35 cellular contexts compared by ENCODE assay signal in the genomic region with DNA sequence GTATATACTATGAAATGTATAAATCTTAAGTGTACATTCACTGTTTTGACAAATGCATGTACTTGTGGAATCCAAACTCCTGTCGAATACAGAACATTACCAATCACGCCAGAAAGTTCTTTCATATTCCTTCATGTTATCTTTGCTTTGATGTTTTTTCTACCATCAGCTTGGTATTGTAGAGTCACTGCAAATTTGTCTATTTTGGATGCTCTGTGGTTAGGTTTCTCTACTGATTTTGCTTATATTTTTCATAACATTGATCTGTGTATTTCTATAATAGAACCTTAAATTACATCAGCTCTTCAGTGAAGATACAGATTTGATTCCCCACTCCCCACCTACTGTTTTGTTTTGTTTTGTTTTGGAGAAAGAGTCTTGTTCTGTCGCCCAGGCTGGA.
"Had no signal": no experiment of that assay in that cellular context is flagged by ENCODE, and none has a peak within 500 bp of the region (broad histone marks: within the 10 kb centered on the region; RNA-seq: fewer than 3 reads in every experiment).

No MANE protein-coding gene starts in this region.

- H3K9me3 ChIP-seq: MG63 had no signal

- H3K27me3 ChIP-seq: MG63 had no signal

- H3K4me2 ChIP-seq: KMS-11 had no signal

- H3K9ac ChIP-seq: KMS-11 had no signal

- H3K4me3 ChIP-seq: MG63 had no signal

- DNase-seq: Karpas-422, Kasumi-1, MG63, MM.1S, MV-4-11, NCI-H1048, NCI-H1092, NCI-H1092 treated with DMSO at 0.1 percent for 48 hours, NCI-H1105, NCI-H1105 treated with DMSO at 0.1 percent for 48 hours, NCI-H1417, NCI-H1417 treated with DMSO at 0.1 percent for 48 hours, NCI-H1436, NCI-H1436 treated with DMSO at 0.1 percent for 48 hours, NCI-H146, NCI-H1694, NCI-H1694 treated with DMSO at 0.1 percent for 48 hours, NCI-H187, NCI-H187 treated with DMSO at 0.1 percent for 48 hours, NCI-H1930, NCI-H2029, NCI-H2029 treated with DMSO at 0.1 percent for 48 hours, NCI-H2081, NCI-H2081 treated with DMSO at 0.1 percent for 48 hours, NCI-H2107, NCI-H2171, NCI-H2171 treated with DMSO at 0.1 percent for 48 hours, NCI-H2227 treated with DMSO at 0.1 percent for 48 hours, NCI-H226, NCI-H345, NCI-H446, NCI-H446 treated with DMSO at 0.1 percent for 48 hours, NCI-H510A, NCI-H510A treated with DMSO at 0.1 percent for 48 hours had no signal

- H3K27ac ChIP-seq: KMS-11 had no signal
